In the genomic region with DNA sequence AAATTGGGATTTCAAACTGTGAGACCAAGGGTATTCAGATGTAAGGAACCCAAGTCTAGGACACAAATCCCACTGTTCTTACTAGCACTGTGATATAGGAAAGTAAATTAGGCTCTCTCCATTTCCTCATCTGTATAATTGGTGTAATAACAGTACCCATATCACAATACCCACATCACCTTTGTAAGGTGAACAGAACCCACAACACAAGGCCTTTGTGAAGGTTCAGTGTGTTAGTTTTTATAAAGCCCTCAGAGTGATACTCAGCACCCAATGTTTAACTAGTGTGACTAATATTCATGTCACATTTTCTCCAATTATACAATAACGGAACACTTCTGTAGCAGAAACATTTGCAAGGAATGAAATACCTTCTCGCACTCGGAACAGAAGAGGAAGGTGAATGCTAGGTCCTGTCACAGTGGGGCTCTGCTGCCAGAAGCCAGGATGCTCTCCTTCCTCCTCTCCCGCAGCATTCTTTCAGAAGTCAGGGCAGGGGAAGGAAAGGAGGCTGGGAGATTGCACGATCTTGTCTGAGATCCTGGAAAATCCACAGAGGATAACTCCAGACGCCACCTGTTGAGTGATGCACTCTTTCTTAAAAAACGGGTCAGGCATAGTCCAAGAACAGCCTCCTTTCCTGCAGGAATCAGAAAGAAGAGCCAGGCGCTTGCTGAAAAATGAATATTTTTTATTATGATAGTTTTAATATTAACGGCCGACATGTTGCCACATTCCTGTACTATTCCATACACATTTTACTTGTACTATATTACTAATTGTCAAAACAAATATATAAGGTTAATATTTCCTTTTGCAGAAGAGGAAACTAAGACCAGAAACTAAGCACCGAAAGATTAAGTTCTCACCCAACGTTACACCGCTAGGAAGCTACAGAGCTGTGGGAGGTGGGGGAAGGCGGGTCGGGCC, we compare ENCODE assay signal across 8 cellular contexts. TPM values are rescaled to one million over a fixed set of nuclear protein-coding genes. Genes with fewer than 3 reads are reported as not detected.
DNase-seq lines count a peak whose midpoint lies in the region; ATAC-seq and TF ChIP-seq lines count a peak whose summit lies in the region.

No MANE protein-coding gene starts in this region.

- peak overlapping the region; percentile 90 for H2AFZ ChIP-seq in Loucy (ENCODE audit: low read length)

- H4K20me1 ChIP-seq in Loucy (ENCODE audit: insufficient read depth, low read length, poor library complexity, severe bottlenecking) = no peaks in the 10 kb centered on the region

- in situ Hi-C loops in G401 (cut with HindIII; ENCODE audit: low sequenced_read_pairs) = no loop called here

- H3K27ac ChIP-seq in caudate nucleus (ENCODE audit: low read depth, low read length) = peak overlapping the region; percentile 85
- H3K27ac ChIP-seq in vagina = peak overlapping the region; percentile 82

- DNase-seq in EL = peak; percentile 17
- peak in 3 of 61 donors; percentile 1 to 29 (median 4) for DNase-seq in caudate nucleus (lab: John Stamatoyannopoulos, UW)
- peak; percentile 6 for DNase-seq in medulla oblongata (ENCODE audit: extremely low spot score)
- no peak for DNase-seq in vagina (ENCODE audit: extremely low spot score in 2 of 2)
- no peak for DNase-seq in G401 (ENCODE audit: low spot score)
- no peak for DNase-seq in NCI-H1694 (lab: John Stamatoyannopoulos, UW)

- no peaks in the 10 kb centered on the region for H3F3A ChIP-seq in Loucy (ENCODE audit: low read depth)

- peaks cover 23% of the 10 kb centered on the region for H3K79me2 ChIP-seq in Loucy (ENCODE audit: insufficient read depth, low read length)

- H3K27me3 ChIP-seq in Loucy (ENCODE audit: insufficient read depth, low read length, poor library complexity, severe bottlenecking) = no peaks in the 10 kb centered on the region
- no peaks in the 10 kb centered on the region for H3K27me3 ChIP-seq in vagina

- TF ChIP-seq POLR2A in vagina (IDR thresholded peaks at IDR 0.05) = no peak

- H3K36me3 ChIP-seq in Loucy (ENCODE audit: insufficient read depth, low read length) (peaks cover 14% of the 10 kb centered on the region; the same call in 1 of the 2 replicates), vagina (peaks cover 0 to 39% of the 10 kb centered on the region in 2 donors)

- H3K4me2 ChIP-seq in Loucy (ENCODE audit: low read depth, low read length, poor library complexity, severe bottlenecking) = peak overlapping the region; percentile 78

- no peaks in the 10 kb centered on the region for H3K9me3 ChIP-seq in Loucy (ENCODE audit: insufficient read depth, low read depth, low read length)
- H3K9me3 ChIP-seq in vagina = no peaks in the 10 kb centered on the region

- TF ChIP-seq CTCF in Loucy (conservative IDR thresholded peaks at IDR 0.05; ENCODE audit: low read length) (no peak), vagina (IDR thresholded peaks at IDR 0.05) (no peak)

- H3K4me1 ChIP-seq in Loucy (ENCODE audit: insufficient read depth, low read length, poor library complexity, severe bottlenecking) (peaks cover 24% of the 10 kb centered on the region), vagina (peaks cover 20% of the 10 kb centered on the region)

- intact Hi-C loops in vagina (cut with DNase I) = loop anchor here (10.0 kb wide), 1 partner anchor 110 kb away; the partner anchor contains the start of gene ZNF283

- H3K4me3 ChIP-seq in Loucy (ENCODE audit: low read length, poor library complexity, severe bottlenecking) (peak overlapping the region; percentile 86), vagina (peak overlapping the region; percentile 73 to 74)

- H3K9ac ChIP-seq in Loucy (ENCODE audit: low read depth, low read length, poor library complexity, severe bottlenecking) = peak overlapping the region; percentile 88

- ATAC-seq in HG02588 (IDR thresholded peaks at IDR 0.05; ENCODE audit: unreplicated experiment) = no peak

- H3K9me2 ChIP-seq in Loucy (replicated peaks; ENCODE audit: low read depth, low read length) = no peaks in the 10 kb centered on the region

RNA-seq across cellular contexts. Expression of gene ZNF45, which starts 0.8 kb away (rescaled TPM):
- 8.8 TPM for total RNA-seq in vagina
- total RNA-seq in G401 (2014; rRNA removed; shearing (Covaris generic)) = 21.8 and 35.1 TPM in 2 replicates

RNA-seq across cellular contexts. Expression of gene ZNF221, which starts 16.7 kb away (rescaled TPM):
- 2.7 TPM for total RNA-seq in vagina
- total RNA-seq in G401 (2014; rRNA removed; shearing (Covaris generic)) = 0.61 and 1.0 TPM in 2 replicates

RNA-seq across cellular contexts. Expression of gene ZNF155, which starts 49.7 kb away (rescaled TPM):
- total RNA-seq in vagina = 8.3 TPM
- 0.68 and 5.2 TPM in 2 replicates for total RNA-seq in G401 (2014; rRNA removed; shearing (Covaris generic))

RNA-seq across cellular contexts. Expression of gene ZNF404, which starts 50.6 kb away (rescaled TPM):
- total RNA-seq in vagina = 0.49 TPM
- total RNA-seq in G401 (2014; rRNA removed; shearing (Covaris generic)) = not detected in 2 replicates

Comparison
In these comparisons a context has a peak if more than half of its experiments do, and no peak if none do; other contexts are left out.
1. DNase-seq: peak in EL (single experiment) and medulla oblongata (single experiment); none in vagina (0 of 2), G401 (single experiment) and NCI-H1694 (single experiment).